In genomic region chr19:37980419-37980975, GRCh38 we compare ENCODE assay signal across 14 cellular contexts.
A peak's percentile ranks its signal among the peaks of the same experiment; 100 is the strongest.
DNase-seq lines count a peak whose midpoint lies in the region; ATAC-seq, FAIRE-seq and TF ChIP-seq lines count a peak whose summit lies in the region.
"Had no signal": no experiment of that assay in that cellular context is flagged by ENCODE, and none has a peak within 500 bp of the region (broad histone marks: within the 10 kb centered on the region; RNA-seq: fewer than 3 reads in every experiment).

No MANE protein-coding gene starts in this region.

- H4K20me1 ChIP-seq in keratinocyte (ENCODE audit: control insufficient read depth, extremely low read depth, insufficient read depth, low read length): no peaks in the 10 kb centered on the region

- H3K27ac ChIP-seq in Peyer's patch: peak overlapping the region in 3 of 4 donors; percentile 19 to 74 (median 63)
- H3K27ac ChIP-seq in keratinocyte (ENCODE audit: control insufficient read depth, insufficient read depth, low read length): peak overlapping the region; percentile 83
- H3K27ac ChIP-seq in uterus: no peak overlapping the region
- H3K27ac ChIP-seq: colonic mucosa, HL-60 had no signal

- H3K9ac ChIP-seq in keratinocyte (ENCODE audit: control insufficient read depth, extremely low read depth, insufficient read depth, low read length): no peak overlapping the region

- dilution Hi-C loops in keratinocyte (cut with MboI; ENCODE audit: extremely low pct_ligation_motif_present, low sequenced_read_pairs): no loop called here

- no peaks in the 10 kb centered on the region for H3K36me3 ChIP-seq in Peyer's patch
- no peaks in the 10 kb centered on the region for H3K36me3 ChIP-seq in keratinocyte (ENCODE audit: control insufficient read depth in 2 of 2, extremely low read depth in 1 of 2, insufficient read depth in 2 of 2, low read length in 2 of 2)
- H3K36me3 ChIP-seq in uterus: no peaks in the 10 kb centered on the region
- H3K36me3 ChIP-seq: colonic mucosa had no signal

- TF ChIP-seq POLR2A in Peyer's patch (IDR thresholded peaks at IDR 0.05) (no peak), uterus (IDR thresholded peaks at IDR 0.05) (no peak)

- TF ChIP-seq CTCF in Peyer's patch (IDR thresholded peaks at IDR 0.05): no peak
- no peak for TF ChIP-seq CTCF in keratinocyte (optimal IDR thresholded peaks at IDR 0.05 in 1 of 3, IDR thresholded peaks at IDR 0.05 in 1 of 3, conservative IDR thresholded peaks at IDR 0.05 in 1 of 3; ENCODE audit: extremely low read depth in 1 of 3, insufficient read depth in 2 of 3, low read length in 3 of 3)
- TF ChIP-seq CTCF in uterus (IDR thresholded peaks at IDR 0.05): no peak

- no peak overlapping the region for H2AFZ ChIP-seq in keratinocyte (ENCODE audit: control insufficient read depth, low read length)

- no peaks in the 10 kb centered on the region for H3K9me1 ChIP-seq in keratinocyte (ENCODE audit: control insufficient read depth, extremely low read depth, insufficient read depth, low read length)

- H3K79me2 ChIP-seq in keratinocyte (ENCODE audit: control insufficient read depth, insufficient read depth, low read length): peaks cover 4% of the 10 kb centered on the region

- no peaks in the 10 kb centered on the region for H3K9me3 ChIP-seq in Peyer's patch
- no peaks in the 10 kb centered on the region for H3K9me3 ChIP-seq in keratinocyte (ENCODE audit: control insufficient read depth, low read depth, low read length)
- no peaks in the 10 kb centered on the region for H3K9me3 ChIP-seq in uterus
- H3K9me3 ChIP-seq: colonic mucosa had no signal

- DNase-seq in Caki2 (ENCODE audit: low read depth): peak; percentile 98
- peak in 1 of 3 donors; percentile 27 for DNase-seq in Peyer's patch
- DNase-seq in keratinocyte (ENCODE audit: low read depth, low spot score): no peak
- peak; percentile 5 for DNase-seq in sciatic nerve (ENCODE audit: low spot score)
- no peak for DNase-seq in NCI-H748 (lab: John Stamatoyannopoulos, UW; ENCODE audit: unreplicated experiment)
- DNase-seq in uterus: no peak
- no peak for DNase-seq in DMS53 (lab: John Stamatoyannopoulos, UW)
- DNase-seq in effector CD8-positive, alpha-beta T cell (lab: John Stamatoyannopoulos, UW): no peak
- DNase-seq: activated naive CD4-positive, alpha-beta T cell treated with anti-CD3 and anti-CD28 coated beads for 36 hours; MV-4-11; stimulated activated CD4-positive, alpha-beta T cell treated with anti-CD3 and anti-CD28 coated beads, Interleukin-12 subunit alpha, Interleukin-12 subunit beta, amount 100 ng/mL, for 4 hours; stimulated activated CD8-positive, alpha-beta memory T cell treated with anti-CD3 and anti-CD28 coated beads, Interleukin-4, amount 100 ng/mL, for 48 hours had no signal

- no peak for FAIRE-seq in keratinocyte (lab: Jason Lieb, UNC)

- H3K4me3 ChIP-seq in Peyer's patch: no peak overlapping the region
- no peak overlapping the region for H3K4me3 ChIP-seq in keratinocyte (ENCODE audit: control insufficient read depth in 2 of 3, extremely low read depth in 1 of 3, insufficient read depth in 2 of 3, low read depth in 1 of 3, low read length in 3 of 3)
- H3K4me3 ChIP-seq in uterus: no peak overlapping the region
- H3K4me3 ChIP-seq: colonic mucosa had no signal

- intact Hi-C loops in sciatic nerve (cut with DNase I) (no loop called here), uterus (cut with DNase I; ENCODE audit: low total_unique reads) (no loop called here)

- H3K27me3 ChIP-seq in Peyer's patch: no peaks in the 10 kb centered on the region
- no peaks in the 10 kb centered on the region for H3K27me3 ChIP-seq in keratinocyte (ENCODE audit: control insufficient read depth, extremely low read depth, insufficient read depth, low read length)
- no peaks in the 10 kb centered on the region for H3K27me3 ChIP-seq in uterus
- H3K27me3 ChIP-seq: colonic mucosa had no signal

- peak overlapping the region; percentile 79 for H3K4me2 ChIP-seq in keratinocyte (ENCODE audit: control insufficient read depth, extremely low read depth, insufficient read depth, low read depth, low read length)

- peak; percentile 55 for ATAC-seq in sciatic nerve

- in situ Hi-C loops in Caki2 (cut with HindIII; ENCODE audit: low pct_unique_long_range_greater_than_20kb, low sequenced_read_pairs): no loop called here

- H3K4me1 ChIP-seq in Peyer's patch (peaks cover 0 to 38% (median 10%) of the 10 kb centered on the region in 4 donors), keratinocyte (ENCODE audit: control insufficient read depth, extremely low read depth, insufficient read depth, low read length) (peaks cover 62% of the 10 kb centered on the region), uterus (no peaks in the 10 kb centered on the region)

Comparison
In these comparisons a context has a peak if more than half of its experiments do, and no peak if none do; other contexts are left out.
1. DNase-seq: peak in Caki2 (single experiment) and sciatic nerve (single experiment); none in keratinocyte (single experiment), NCI-H748 (single experiment), uterus (0 of 2), DMS53 (single experiment) and effector CD8-positive, alpha-beta T cell (single experiment).
2. H3K27ac ChIP-seq: peak in Peyer's patch (3 of 4) and keratinocyte (single experiment); none in uterus (0 of 2).